8 cellular contexts compared by ENCODE assay signal in genomic region chr1:233614173-233614742, GRCh38. TPM values are rescaled to one million over a fixed set of nuclear protein-coding genes. Genes with fewer than 3 reads are reported as not detected.
DNase-seq lines count a peak whose midpoint lies in the region; ATAC-seq, FAIRE-seq and TF ChIP-seq lines count a peak whose summit lies in the region.

No MANE protein-coding gene starts in this region.

- peak overlapping the region; percentile 68 for H3K27ac Mint-ChIP-seq in activated T-helper 2 cell treated with anti-CD3 and anti-CD28 coated beads, Interferon-gamma antibody, Interleukin-2, Interleukin-4, amounts not matched to agents 10 μg/mL and 5 μg/mL and 100 μg/mL, durations not matched to agents 14 hours and 24 hours and 36 hours

- peak; percentile 74 to 78 for ATAC-seq in A549
- peak; percentile 49 for ATAC-seq in HG03175 (IDR thresholded peaks at IDR 0.05; ENCODE audit: unreplicated experiment)

- H3K9me3 ChIP-seq in A549 (no peaks in the 10 kb centered on the region), cardiac muscle cell (ENCODE audit: low read depth) (no peaks in the 10 kb centered on the region)

- no peak for TF ChIP-seq EP300 in A549 (IDR thresholded peaks at IDR 0.05)

- no peaks in the 10 kb centered on the region for H3K36me3 ChIP-seq in cardiac muscle cell
- H3K36me3 ChIP-seq in rectal smooth muscle tissue (ENCODE audit: control insufficient read depth, insufficient read depth, low read length), result no peaks in the 10 kb centered on the region

- intact Hi-C loops in activated T-helper 2 cell treated with anti-CD3 and anti-CD28 coated beads, Interferon-gamma antibody, Interleukin-2, Interleukin-4, amounts not matched to agents 10 μg/mL and 5 μg/mL and 100 μg/mL, durations not matched to agents 14 hours and 24 hours and 36 hours (cut with micrococcal nuclease), result no loop called here

- TF ChIP-seq POLR2A in A549 (IDR thresholded peaks at IDR 0.05; ENCODE audit: low read length), result no peak

- peaks cover 31% of the 10 kb centered on the region for H3K4me1 Mint-ChIP-seq in activated T-helper 2 cell treated with anti-CD3 and anti-CD28 coated beads, Interferon-gamma antibody, Interleukin-2, Interleukin-4, amounts not matched to agents 10 μg/mL and 5 μg/mL and 100 μg/mL, durations not matched to agents 14 hours and 24 hours and 36 hours (ENCODE audit: low read depth)

- CTCF ChIA-PET in A549 (lab: Yijun Ruan, JAX), result interaction anchor here (0.5 to 2.2 kb wide), 3 partner anchors 22 to 290 kb away, joined by 3 to 7 read pairs (median 3); partner anchors contain the start of gene SLC35F3

- WGBS in A549 (ENCODE audit: missing lambda C conversion rate), result 2% methylated on average over 12 of the region's 43 CpGs

- peak overlapping the region; percentile 69 to 90 for H3K27ac ChIP-seq in A549
- no peak overlapping the region for H3K27ac ChIP-seq in cardiac muscle cell
- H3K27ac ChIP-seq in rectal smooth muscle tissue (ENCODE audit: low read depth, low read length), result no peak overlapping the region

- no peak for FAIRE-seq in A549 (lab: Jason Lieb, UNC)

- TF ChIP-seq CTCF in A549 (IDR thresholded peaks at IDR 0.05) (no peak), GM12865 (IDR thresholded peaks at IDR 0.05; ENCODE audit: insufficient read depth, low read depth, low read length, missing control alignments) (no peak), cardiac muscle cell (IDR thresholded peaks at IDR 0.05; ENCODE audit: low read depth, low read length) (no peak)

- H3K27me3 Mint-ChIP-seq in activated T-helper 2 cell treated with anti-CD3 and anti-CD28 coated beads, Interferon-gamma antibody, Interleukin-2, Interleukin-4, amounts not matched to agents 10 μg/mL and 5 μg/mL and 100 μg/mL, durations not matched to agents 14 hours and 24 hours and 36 hours (ENCODE audit: low read depth), result peaks cover 56% of the 10 kb centered on the region

- H3K9ac ChIP-seq in rectal smooth muscle tissue (ENCODE audit: low read length), result peak overlapping the region; percentile 42

- peak overlapping the region; percentile 83 for H3K4me3 Mint-ChIP-seq in activated T-helper 2 cell treated with anti-CD3 and anti-CD28 coated beads, Interferon-gamma antibody, Interleukin-2, Interleukin-4, amounts not matched to agents 10 μg/mL and 5 μg/mL and 100 μg/mL, durations not matched to agents 14 hours and 24 hours and 36 hours (ENCODE audit: low read depth)

- TF ChIP-seq RAD21 in A549 (conservative IDR thresholded peaks at IDR 0.05 in 1 of 2, IDR thresholded peaks at IDR 0.05 in 1 of 2), result no peak

- H3K4me1 ChIP-seq in A549, result peaks cover 22% of the 10 kb centered on the region; the same call in 2 of the 3 replicates
- peaks cover 4% of the 10 kb centered on the region for H3K4me1 ChIP-seq in cardiac muscle cell (ENCODE audit: low read depth)
- H3K4me1 ChIP-seq in rectal smooth muscle tissue (ENCODE audit: control insufficient read depth, insufficient read depth, low read length), result no peaks in the 10 kb centered on the region

- peak; percentile 47 to 60 for DNase-seq in A549 (ENCODE audit: low read depth in 1 of 2, low spot score in 1 of 2)
- DNase-seq in GM12865 (ENCODE audit: low read depth), result peak; percentile 78
- DNase-seq in activated T-helper 2 cell treated with anti-CD3 and anti-CD28 coated beads, Interferon-gamma antibody, Interleukin-2, Interleukin-4, amounts not matched to agents 10 μg/mL and 5 μg/mL and 100 μg/mL, durations not matched to agents 14 hours and 24 hours and 36 hours (ENCODE audit: low spot score), result peak; percentile 16
- peak; percentile 64 to 67 for DNase-seq in cardiac muscle cell (ENCODE audit: low read depth in 1 of 2, low spot score in 1 of 2)
- no peak for DNase-seq in Kasumi-1 (lab: John Stamatoyannopoulos, UW)
- DNase-seq in H4 (ENCODE audit: low spot score), result no peak

- H3K36me3 Mint-ChIP-seq in activated T-helper 2 cell treated with anti-CD3 and anti-CD28 coated beads, Interferon-gamma antibody, Interleukin-2, Interleukin-4, amounts not matched to agents 10 μg/mL and 5 μg/mL and 100 μg/mL, durations not matched to agents 14 hours and 24 hours and 36 hours (ENCODE audit: low read depth), result peaks cover 28% of the 10 kb centered on the region

- POLR2A ChIA-PET in A549 (lab: Yijun Ruan, JAX), result interaction anchor here (1.5 kb wide), 1 partner anchor 60 kb away, joined by 3 read pairs; no protein-coding TSS in a partner anchor

- H3K27me3 ChIP-seq in cardiac muscle cell (peaks cover 46% of the 10 kb centered on the region), rectal smooth muscle tissue (ENCODE audit: control insufficient read depth, insufficient read depth, low read length) (no peaks in the 10 kb centered on the region)

- H3K4me2 ChIP-seq in A549, result peak overlapping the region; percentile 95

- peak overlapping the region; percentile 90 for H3K4me3 ChIP-seq in A549
- peak overlapping the region; percentile 80 for H3K4me3 ChIP-seq in GM12865 (ENCODE audit: low read depth, low read length)
- H3K4me3 ChIP-seq in cardiac muscle cell, result peak overlapping the region; percentile 61
- H3K4me3 ChIP-seq in rectal smooth muscle tissue (ENCODE audit: low read length), result peak overlapping the region; percentile 75

- no peaks in the 10 kb centered on the region for H3K9me3 Mint-ChIP-seq in activated T-helper 2 cell treated with anti-CD3 and anti-CD28 coated beads, Interferon-gamma antibody, Interleukin-2, Interleukin-4, amounts not matched to agents 10 μg/mL and 5 μg/mL and 100 μg/mL, durations not matched to agents 14 hours and 24 hours and 36 hours

TF ChIP-seq in A549, 52 proteins besides CTCF, POLR2A, EP300 and RAD21:
- TF ChIP-seq MAX (IDR thresholded peaks at IDR 0.05) (no peak), SREBF2 (IDR thresholded peaks at IDR 0.05) (no peak), RNF2 (IDR thresholded peaks at IDR 0.05; ENCODE audit: borderline replicate concordance, low read depth) (no peak), CHD2 (IDR thresholded peaks at IDR 0.05; ENCODE audit: low read length, partially characterized antibody) (no peak), GATA3 (IDR thresholded peaks at IDR 0.05; ENCODE audit: borderline replicate concordance) (no peak), KDM5A (IDR thresholded peaks at IDR 0.05) (no peak), PHF8 (IDR thresholded peaks at IDR 0.05; ENCODE audit: borderline replicate concordance, low read depth) (no peak), ELK1 (IDR thresholded peaks at IDR 0.05; ENCODE audit: low read depth, low read length) (no peak), ZNF302 (CRISPR knock-in tag; IDR thresholded peaks at IDR 0.05) (no peak), ZC3H11A (IDR thresholded peaks at IDR 0.05) (no peak), HOXB13 (CRISPR knock-in tag; IDR thresholded peaks at IDR 0.05; ENCODE audit: low read depth) (no peak)

RNA-seq across cellular contexts. Expression of gene KCNK1, which starts 0.4 kb away (rescaled TPM):
- polyA plus RNA-seq in A549 (2011; rRNA removed), result 11.8 and 14.7 TPM in 2 replicates
- polyA plus RNA-seq in A549 (2012; cell fraction: cytosol; rRNA removed), result 7.5 and 10.0 TPM in 2 replicates
- 7.4 and 11.2 TPM in 2 replicates for polyA plus RNA-seq in A549 (2012; cell fraction: nucleus; rRNA removed)
- 6.2 to 8.4 TPM (median 6.3 TPM) in 3 replicates for polyA plus RNA-seq in A549 (2017; fragmentation: RNase III; extraction: RNeasy Plus Mini Kit Qiagen cat#74134 plus additional on column Dnase treatment)
- polyA minus RNA-seq in A549 (2011; rRNA and poly(A)+ RNA removed), result 8.4 and 13.9 TPM in 2 replicates
- 5.4 and 6.1 TPM in 2 replicates for total RNA-seq in activated T-helper 2 cell treated with anti-CD3 and anti-CD28 coated beads, Interferon-gamma antibody, Interleukin-2, Interleukin-4, amounts not matched to agents 10 μg/mL and 5 μg/mL and 100 μg/mL, durations not matched to agents 14 hours and 24 hours and 36 hours
- 1.8 and 3.7 TPM in 2 replicates for total RNA-seq in cardiac muscle cell
- 4.6 and 8.5 TPM in 2 replicates for polyA plus RNA-seq in cardiac muscle cell
- 1.3 and 1.8 TPM in 2 replicates for total RNA-seq in H4 (2014; rRNA removed; shearing (Covaris generic))

Comparison
In these comparisons a context has a peak if more than half of its experiments do, and no peak if none do; other contexts are left out.
1. DNase-seq: peak in A549 (2 of 2), GM12865 (single experiment), activated T-helper 2 cell treated with anti-CD3 and anti-CD28 coated beads, Interferon-gamma antibody, Interleukin-2, Interleukin-4, amounts not matched to agents 10 μg/mL and 5 μg/mL and 100 μg/mL, durations not matched to agents 14 hours and 24 hours and 36 hours (single experiment) and cardiac muscle cell (2 of 2); none in Kasumi-1 (0 of 2) and H4 (single experiment).
2. H3K27ac ChIP-seq: peak in A549 (2 of 2); none in cardiac muscle cell (single experiment) and rectal smooth muscle tissue (single experiment).
3. Peak in every context shown above with its lines, with median percentiles within 50 percentile points of each other: H3K4me3 ChIP-seq.